19 cellular contexts compared by ENCODE assay signal in genomic region chr22:27345681-27346080, GRCh38.
"Had no signal": no experiment of that assay in that cellular context is flagged by ENCODE, and none has a peak within 500 bp of the region (broad histone marks: within the 10 kb centered on the region; RNA-seq: fewer than 3 reads in every experiment).

No MANE protein-coding gene starts in this region.

- ATAC-seq: activated CD4-positive, alpha-beta T cell treated with anti-CD3 and anti-CD28 coated beads for 36 hours; activated naive CD8-positive, alpha-beta T cell treated with anti-CD3 and anti-CD28 coated beads, Interleukin-2, amount 50 U/mL, for 24 hours; activated T-cell treated with anti-CD3 and anti-CD28 coated beads, Interleukin-2, amount 50 U/mL, for 72 hours; gastroesophageal sphincter; naive thymus-derived CD4-positive, alpha-beta T cell; psoas muscle; stimulated activated naive CD8-positive, alpha-beta T cell treated with anti-CD3 and anti-CD28 coated beads, Interleukin-15, Interleukin-2, amounts not matched to agents 100 U/mL and 50 U/mL, for 24 hours had no signal

- H3K36me3 ChIP-seq: gastroesophageal sphincter, neural progenitor cell, right atrium auricular region had no signal

- H3K4me3 ChIP-seq: gastroesophageal sphincter, neural progenitor cell, psoas muscle, right atrium auricular region had no signal

- H3K27ac ChIP-seq: epithelial cell of prostate, gastroesophageal sphincter, neural progenitor cell, psoas muscle, right atrium auricular region had no signal

- H3K9ac ChIP-seq: neural progenitor cell had no signal

- H3K4me2 ChIP-seq: neural progenitor cell had no signal

- H3K4me1 ChIP-seq: gastroesophageal sphincter, psoas muscle, right atrium auricular region had no signal

- H2AFZ ChIP-seq: neural progenitor cell had no signal

- DNase-seq: activated B cell treated with CpG ODN at 0.5 μM for 24 hours; activated CD4-positive, alpha-beta memory T cell treated with anti-CD3 and anti-CD28 coated beads for 36 hours; activated CD4-positive, alpha-beta T cell treated with anti-CD3 and anti-CD28 coated beads for 36 hours; activated effector memory CD4-positive, alpha-beta T cell treated with Interleukin-2 at 50 U/mL for 16 hours; activated naive CD4-positive, alpha-beta T cell treated with anti-CD3 and anti-CD28 coated beads, Interleukin-2, amount 50 U/mL, for 16 hours; activated naive CD8-positive, alpha-beta T cell treated with anti-CD3 and anti-CD28 coated beads, Interleukin-2, amount 50 U/mL, for 24 hours; activated T-cell treated with anti-CD3 and anti-CD28 coated beads, Interleukin-2, amount 50 U/mL, for 72 hours; cortex of kidney; head of caudate nucleus; naive thymus-derived CD4-positive, alpha-beta T cell; psoas muscle; stimulated activated CD4-positive, alpha-beta T cell treated with anti-CD3 and anti-CD28 coated beads, Interleukin-12 subunit alpha, Interleukin-12 subunit beta, amount 100 ng/mL, for 4 hours; stimulated activated CD4-positive, alpha-beta T cell treated with anti-CD3 and anti-CD28 coated beads, Interleukin-4, amount 100 ng/mL, for 4 hours; stimulated activated naive CD8-positive, alpha-beta T cell treated with anti-CD3 and anti-CD28 coated beads, Interleukin-15, Interleukin-2, amounts not matched to agents 100 U/mL and 50 U/mL, for 24 hours; T1000 had no signal

- H3K27me3 ChIP-seq: right atrium auricular region had no signal
